10 cellular contexts compared by ENCODE assay signal in genomic region chr17:30323262-30323894, GRCh38. TPM values are rescaled to one million over a fixed set of nuclear protein-coding genes. Genes with fewer than 3 reads are reported as not detected.
DNase-seq lines count a peak whose midpoint lies in the region; ATAC-seq and TF ChIP-seq lines count a peak whose summit lies in the region.
"Had no signal": no experiment of that assay in that cellular context is flagged by ENCODE, and none has a peak within 500 bp of the region (broad histone marks: within the 10 kb centered on the region; RNA-seq: fewer than 3 reads in every experiment).

No MANE protein-coding gene starts in this region.

- no peak overlapping the region for H3K4me2 ChIP-seq in H9 (ENCODE audit: insufficient read depth, insufficient read length, low read length)
- H3K4me2 ChIP-seq: SK-N-SH had no signal

- no CpG with 5 or more reads among the region's 5 CpGs for WGBS in H9 (ENCODE audit: extremely low coverage, insufficient read length, low lambda C conversion rate)

- H2BK12ac ChIP-seq in H9 (ENCODE audit: insufficient read length, low read depth, low read length), result no peak overlapping the region

- no peak overlapping the region for H4K91ac ChIP-seq in H9 (ENCODE audit: insufficient read length, low read depth, low read length)

- no peak overlapping the region for H2BK15ac ChIP-seq in H9 (ENCODE audit: low read depth, low read length)

- H3K14ac ChIP-seq in H9 (ENCODE audit: insufficient read depth, low read length), result no peak overlapping the region

- H4K20me1 ChIP-seq in H9 (ENCODE audit: control insufficient read depth, insufficient read depth, insufficient read length), result no peaks in the 10 kb centered on the region

- H2BK120ac ChIP-seq in H9 (ENCODE audit: low read depth, low read length, poor library complexity, severe bottlenecking), result no peak overlapping the region

- no peaks in the 10 kb centered on the region for H3K4me1 ChIP-seq in H9 (ENCODE audit: insufficient read depth, low read length)

- H3K23me2 ChIP-seq in H9 (ENCODE audit: insufficient read length, low read depth, low read length, poor library complexity, severe bottlenecking), result no peaks in the 10 kb centered on the region

- POLR2A ChIA-PET in activated CD4-positive, alpha-beta T cell treated with anti-CD3 and anti-CD28 coated beads for 36 hours (lab: Charles Lee), result interaction anchor here (0.7 kb wide), 1 partner anchor 40 kb away, joined by 3 read pairs; no protein-coding TSS in a partner anchor
- POLR2A ChIA-PET in activated CD4-positive, alpha-beta memory T cell treated with anti-CD3 and anti-CD28 coated beads for 36 hours (lab: Charles Lee), result interaction anchor here (0.8 to 1.7 kb wide), 2 partner anchors 31 to 56 kb away, joined by 4 read pairs; partner anchors contain the start of genes BLMH and CPD

- no peak overlapping the region for H2AK5ac ChIP-seq in H9 (ENCODE audit: insufficient read length, low read length)

- no peak overlapping the region for H3K4ac ChIP-seq in H9 (ENCODE audit: low read depth, low read length)

- H3K27me3 Mint-ChIP-seq in activated CD4-positive, alpha-beta T cell treated with anti-CD3 and anti-CD28 coated beads for 36 hours, result no peaks in the 10 kb centered on the region
- H3K27me3 Mint-ChIP-seq in activated CD4-positive, alpha-beta T cell treated with anti-CD3 and anti-CD28 coated beads, Interleukin-2, amount 10 ng/mL, durations not matched to agents 24 days and 14 days, result peaks cover 3% of the 10 kb centered on the region
- no peaks in the 10 kb centered on the region for H3K27me3 Mint-ChIP-seq in activated CD4-positive, alpha-beta memory T cell treated with anti-CD3 and anti-CD28 coated beads for 36 hours
- peaks cover 0 to 12% of the 10 kb centered on the region in 2 donors for H3K27me3 Mint-ChIP-seq in natural killer cell (ENCODE audit: low read depth in 2 of 2)
- H3K27me3 Mint-ChIP-seq in H9 (ENCODE audit: low read depth), result peaks cover 4% of the 10 kb centered on the region

- no peak overlapping the region for H3K4me3 Mint-ChIP-seq in activated CD4-positive, alpha-beta T cell treated with anti-CD3 and anti-CD28 coated beads for 36 hours
- no peak overlapping the region for H3K4me3 Mint-ChIP-seq in activated CD4-positive, alpha-beta T cell treated with anti-CD3 and anti-CD28 coated beads, Interleukin-2, amount 10 ng/mL, durations not matched to agents 24 days and 14 days
- H3K4me3 Mint-ChIP-seq in activated CD4-positive, alpha-beta memory T cell treated with anti-CD3 and anti-CD28 coated beads for 36 hours, result peak overlapping the region; percentile 22
- no peak overlapping the region for H3K4me3 Mint-ChIP-seq in natural killer cell
- H3K4me3 Mint-ChIP-seq in H9, result no peak overlapping the region

- H3K9ac ChIP-seq in H9 (ENCODE audit: extremely low read depth, insufficient read length, low read length), result no peak overlapping the region
- H3K9ac ChIP-seq: SK-N-SH had no signal

- no peak overlapping the region for H2AFZ ChIP-seq in H9 (ENCODE audit: low read length)

- no peaks in the 10 kb centered on the region for H3K27me3 ChIP-seq in H9 (ENCODE audit: insufficient read depth, low read length)
- H3K27me3 ChIP-seq: vagina had no signal

- no peak overlapping the region for H4K8ac ChIP-seq in H9 (replicated peaks; ENCODE audit: insufficient read length, low read depth, low read length)

- TF ChIP-seq CTCF in natural killer cell (IDR thresholded peaks at IDR 0.05) (no peak), H9 (conservative IDR thresholded peaks at IDR 0.05) (no peak)

- H3K27ac ChIP-seq in H9 (ENCODE audit: insufficient read length, low read depth, low read length), result no peak overlapping the region
- H3K27ac ChIP-seq: vagina had no signal

- H2BK20ac ChIP-seq in H9 (ENCODE audit: low read depth, low read length, poor library complexity, severe bottlenecking), result no peak overlapping the region

- peaks cover 27% of the 10 kb centered on the region for H3K4me1 Mint-ChIP-seq in activated CD4-positive, alpha-beta T cell treated with anti-CD3 and anti-CD28 coated beads for 36 hours
- peaks cover 15% of the 10 kb centered on the region for H3K4me1 Mint-ChIP-seq in activated CD4-positive, alpha-beta T cell treated with anti-CD3 and anti-CD28 coated beads, Interleukin-2, amount 10 ng/mL, durations not matched to agents 24 days and 14 days
- H3K4me1 Mint-ChIP-seq in activated CD4-positive, alpha-beta memory T cell treated with anti-CD3 and anti-CD28 coated beads for 36 hours (ENCODE audit: low read depth), result peaks cover 34% of the 10 kb centered on the region
- H3K4me1 Mint-ChIP-seq in natural killer cell, result peaks cover 12 to 13% of the 10 kb centered on the region in 2 donors
- 0 out of 4 replicates have a peak, but pooled peaks cover 0 to 3% of the 10 kb centered on the region in 2 experiments for H3K4me1 Mint-ChIP-seq in H9

- peak; percentile 34 for DNase-seq in activated CD4-positive, alpha-beta T cell treated with anti-CD3 and anti-CD28 coated beads for 36 hours
- DNase-seq in activated CD4-positive, alpha-beta T cell treated with anti-CD3 and anti-CD28 coated beads, Interleukin-2, amount 10 ng/mL, durations not matched to agents 24 days and 14 days, result no peak
- DNase-seq in NCI-H2107 (lab: John Stamatoyannopoulos, UW), result peak; percentile 38
- peak; percentile 44 for DNase-seq in activated CD4-positive, alpha-beta memory T cell treated with anti-CD3 and anti-CD28 coated beads for 36 hours
- no peak for DNase-seq in natural killer cell
- DNase-seq in cardiac septum (ENCODE audit: low spot score), result no peak
- no peak for DNase-seq in H9
- DNase-seq in occipital lobe (lab: John Stamatoyannopoulos, UW), result no peak
- DNase-seq: SK-N-SH had no signal

- intact Hi-C loops in activated CD4-positive, alpha-beta T cell treated with anti-CD3 and anti-CD28 coated beads for 36 hours (cut with DNase I, micrococcal nuclease), result loop anchor here (2.0 to 5.0 kb wide), 2 partner anchors 31 to 39 kb away; no protein-coding TSS in a partner anchor
- intact Hi-C loops in activated CD4-positive, alpha-beta T cell treated with anti-CD3 and anti-CD28 coated beads, Interleukin-2, amount 10 ng/mL, durations not matched to agents 24 days and 14 days (cut with micrococcal nuclease), result no loop called here
- intact Hi-C loops in activated CD4-positive, alpha-beta memory T cell treated with anti-CD3 and anti-CD28 coated beads for 36 hours (cut with micrococcal nuclease), result no loop called here
- intact Hi-C loops in natural killer cell (cut with micrococcal nuclease), result no loop called here
- intact Hi-C loops in cardiac septum (cut with DNase I), result no loop called here

- no peak overlapping the region for H3K18ac ChIP-seq in H9 (ENCODE audit: insufficient read length, low read depth, low read length)

- peak; percentile 8 for ATAC-seq in activated CD4-positive, alpha-beta T cell treated with anti-CD3 and anti-CD28 coated beads for 36 hours
- ATAC-seq in natural killer cell, result peak in 1 of 3 donors; percentile 15

- no peaks in the 10 kb centered on the region for H3K9me3 ChIP-seq in H9 (ENCODE audit: control insufficient read depth, low read depth, low read length)
- H3K9me3 ChIP-seq: SK-N-SH, vagina had no signal

- H3K27ac Mint-ChIP-seq in activated CD4-positive, alpha-beta T cell treated with anti-CD3 and anti-CD28 coated beads for 36 hours, result peak overlapping the region; percentile 79
- no peak overlapping the region for H3K27ac Mint-ChIP-seq in activated CD4-positive, alpha-beta T cell treated with anti-CD3 and anti-CD28 coated beads, Interleukin-2, amount 10 ng/mL, durations not matched to agents 24 days and 14 days
- peak overlapping the region; percentile 72 for H3K27ac Mint-ChIP-seq in activated CD4-positive, alpha-beta memory T cell treated with anti-CD3 and anti-CD28 coated beads for 36 hours
- H3K27ac Mint-ChIP-seq in natural killer cell (peak overlapping the region; percentile 5 to 68), H9 (no peak overlapping the region)

- H3K9me3 Mint-ChIP-seq in activated CD4-positive, alpha-beta T cell treated with anti-CD3 and anti-CD28 coated beads for 36 hours (ENCODE audit: low read depth), result no peaks in the 10 kb centered on the region
- H3K9me3 Mint-ChIP-seq in activated CD4-positive, alpha-beta T cell treated with anti-CD3 and anti-CD28 coated beads, Interleukin-2, amount 10 ng/mL, durations not matched to agents 24 days and 14 days, result no peaks in the 10 kb centered on the region
- no peaks in the 10 kb centered on the region for H3K9me3 Mint-ChIP-seq in activated CD4-positive, alpha-beta memory T cell treated with anti-CD3 and anti-CD28 coated beads for 36 hours
- no peaks in the 10 kb centered on the region for H3K9me3 Mint-ChIP-seq in natural killer cell
- H3K9me3 Mint-ChIP-seq in H9, result no peaks in the 10 kb centered on the region

- no peaks in the 10 kb centered on the region for H3K79me2 ChIP-seq in H9 (ENCODE audit: insufficient read depth, low read length)

- H3K56ac ChIP-seq in H9 (ENCODE audit: insufficient read length, low read depth, low read length), result no peak overlapping the region

- no peak overlapping the region for H4K5ac ChIP-seq in H9 (ENCODE audit: insufficient read length, low read depth, low read length)

- CTCF ChIA-PET in activated CD4-positive, alpha-beta T cell treated with anti-CD3 and anti-CD28 coated beads for 36 hours (lab: Charles Lee), result interaction anchor here (0.5 to 1.9 kb wide), 10 partner anchors 7 to 218 kb away, joined by 3 to 11 read pairs (median 4); partner anchors contain the start of gene BLMH
- CTCF ChIA-PET in activated CD4-positive, alpha-beta memory T cell treated with anti-CD3 and anti-CD28 coated beads for 36 hours (lab: Charles Lee), result interaction anchor here (0.7 to 3.4 kb wide), 4 partner anchors 10 to 28 kb away, joined by 3 to 13 read pairs (median 4); partner anchors contain the start of gene TMIGD1

- H3K36me3 Mint-ChIP-seq in activated CD4-positive, alpha-beta T cell treated with anti-CD3 and anti-CD28 coated beads for 36 hours (ENCODE audit: low read depth), result no peaks in the 10 kb centered on the region
- no peaks in the 10 kb centered on the region for H3K36me3 Mint-ChIP-seq in activated CD4-positive, alpha-beta T cell treated with anti-CD3 and anti-CD28 coated beads, Interleukin-2, amount 10 ng/mL, durations not matched to agents 24 days and 14 days (ENCODE audit: low read depth)
- no peaks in the 10 kb centered on the region for H3K36me3 Mint-ChIP-seq in activated CD4-positive, alpha-beta memory T cell treated with anti-CD3 and anti-CD28 coated beads for 36 hours
- H3K36me3 Mint-ChIP-seq in natural killer cell (no peaks in the 10 kb centered on the region), H9 (ENCODE audit: insufficient read depth in 1 of 3, low read depth in 3 of 3) (no peaks in the 10 kb centered on the region)

- H3K23ac ChIP-seq in H9 (ENCODE audit: insufficient read length, low read depth, low read length), result no peak overlapping the region

- no peak overlapping the region for H2BK5ac ChIP-seq in H9 (ENCODE audit: insufficient read length, low read length)

- H3K79me1 ChIP-seq in H9 (ENCODE audit: insufficient read depth, low read depth, low read length, poor library complexity, severe bottlenecking), result no peaks in the 10 kb centered on the region

- no peak overlapping the region for H3T11ph ChIP-seq in H9 (ENCODE audit: low read length)

RNA-seq across cellular contexts. Expression of gene TMIGD1, which starts 10.5 kb away (rescaled TPM):
- total RNA-seq in activated CD4-positive, alpha-beta T cell treated with anti-CD3 and anti-CD28 coated beads for 36 hours, result not detected
- total RNA-seq in activated CD4-positive, alpha-beta T cell treated with anti-CD3 and anti-CD28 coated beads, Interleukin-2, amount 10 ng/mL, durations not matched to agents 24 days and 14 days, result not detected in 2 replicates
- total RNA-seq in activated CD4-positive, alpha-beta memory T cell treated with anti-CD3 and anti-CD28 coated beads for 36 hours, result not detected
- total RNA-seq in natural killer cell, result not detected
- not detected for total RNA-seq in cardiac septum
- not detected in 2 replicates for total RNA-seq in H9 (2021)
- total RNA-seq in occipital lobe, result not detected
- total RNA-seq: vagina had no signal

RNA-seq across cellular contexts. Expression of gene BLMH, which starts 31.6 kb away (rescaled TPM):
- 10 to 100 TPM; 54.3 to 74.5 TPM for total RNA-seq in activated CD4-positive, alpha-beta T cell treated with anti-CD3 and anti-CD28 coated beads for 36 hours
- total RNA-seq in activated CD4-positive, alpha-beta T cell treated with anti-CD3 and anti-CD28 coated beads, Interleukin-2, amount 10 ng/mL, durations not matched to agents 24 days and 14 days, result 68.2 and 72.8 TPM in 2 replicates
- total RNA-seq in activated CD4-positive, alpha-beta memory T cell treated with anti-CD3 and anti-CD28 coated beads for 36 hours, result 10 to 100 TPM; 47.0 to 49.6 TPM
- total RNA-seq in natural killer cell (10 to 100 TPM; 44.8 to 52.8 (median 46.7) TPM), cardiac septum (14.1 TPM), H9 (2021) (74.7 and 79.9 TPM in 2 replicates), occipital lobe (37.6 TPM)

RNA-seq across cellular contexts. Expression of gene CPD, which starts 55.3 kb away (rescaled TPM):
- 10 to 100 TPM; 29.0 to 36.3 TPM for total RNA-seq in activated CD4-positive, alpha-beta T cell treated with anti-CD3 and anti-CD28 coated beads for 36 hours
- total RNA-seq in activated CD4-positive, alpha-beta T cell treated with anti-CD3 and anti-CD28 coated beads, Interleukin-2, amount 10 ng/mL, durations not matched to agents 24 days and 14 days, result 26.6 and 33.4 TPM in 2 replicates
- total RNA-seq in activated CD4-positive, alpha-beta memory T cell treated with anti-CD3 and anti-CD28 coated beads for 36 hours, result 10 to 100 TPM; 34.1 to 34.3 TPM
- total RNA-seq in natural killer cell (10 to 100 TPM; 67.3 to 94.5 (median 85.9) TPM), cardiac septum (20.7 TPM), H9 (2021) (42.8 and 47.0 TPM in 2 replicates), occipital lobe (60.4 TPM)

Comparison
In these comparisons a context has a peak if more than half of its experiments do, and no peak if none do; other contexts are left out.
1. DNase-seq: peak in activated CD4-positive, alpha-beta T cell treated with anti-CD3 and anti-CD28 coated beads for 36 hours (single experiment), NCI-H2107 (single experiment) and activated CD4-positive, alpha-beta memory T cell treated with anti-CD3 and anti-CD28 coated beads for 36 hours (single experiment); none in activated CD4-positive, alpha-beta T cell treated with anti-CD3 and anti-CD28 coated beads, Interleukin-2, amount 10 ng/mL, durations not matched to agents 24 days and 14 days (single experiment), natural killer cell (single experiment), cardiac septum (single experiment), H9 (single experiment) and occipital lobe (single experiment).
2. H3K27ac Mint-ChIP-seq: peak in activated CD4-positive, alpha-beta T cell treated with anti-CD3 and anti-CD28 coated beads for 36 hours (single experiment), activated CD4-positive, alpha-beta memory T cell treated with anti-CD3 and anti-CD28 coated beads for 36 hours (single experiment) and natural killer cell (2 of 2); none in activated CD4-positive, alpha-beta T cell treated with anti-CD3 and anti-CD28 coated beads, Interleukin-2, amount 10 ng/mL, durations not matched to agents 24 days and 14 days (single experiment) and H9 (0 of 3).
3. intact Hi-C loops: an anchor here in activated CD4-positive, alpha-beta T cell treated with anti-CD3 and anti-CD28 coated beads for 36 hours (2.0 to 5.0 kb wide); none called in activated CD4-positive, alpha-beta T cell treated with anti-CD3 and anti-CD28 coated beads, Interleukin-2, amount 10 ng/mL, durations not matched to agents 24 days and 14 days, activated CD4-positive, alpha-beta memory T cell treated with anti-CD3 and anti-CD28 coated beads for 36 hours, natural killer cell and cardiac septum.